8 cellular contexts compared by ENCODE assay signal in genomic region chr2:214410918-214411554, GRCh38. TPM values are rescaled to one million over a fixed set of nuclear protein-coding genes. Genes with fewer than 3 reads are reported as not detected.
A peak's percentile ranks its signal among the peaks of the same experiment; 100 is the strongest.
DNase-seq lines count a peak whose midpoint lies in the region; ATAC-seq and TF ChIP-seq lines count a peak whose summit lies in the region.

TSS of gene VWC2L (plus strand) at chr2:214411054. CDS start at chr2:214414194, 3,140 bp downstream.

- POLR2A ChIA-PET in SK-N-SH (lab: Yijun Ruan, JAX) = no interaction called here

- no peaks in the 10 kb centered on the region for H3K9me2 ChIP-seq in SK-N-SH

- H3K27ac ChIP-seq in SK-N-SH (ENCODE audit: low read depth in 2 of 2, low read length in 1 of 2) (no peak within 1 kb of the TSS), lung (ENCODE audit: low read depth in 1 of 2, low read length in 1 of 2) (no peak within 1 kb of the TSS)

- no peaks in the 10 kb centered on the region for H3K9me3 Mint-ChIP-seq in type B pancreatic cell

- no peaks in the 10 kb centered on the region for H3K36me3 Mint-ChIP-seq in type B pancreatic cell

- H3K27me3 ChIP-seq in MG63 (no peaks in the 10 kb centered on the region), SK-N-SH (ENCODE audit: insufficient read depth) (no peaks in the 10 kb centered on the region), lung (ENCODE audit: control insufficient read depth, insufficient read depth) (no peaks in the 10 kb centered on the region)

- H3K4me3 ChIP-seq in MG63 (no peak within 1 kb of the TSS), SK-N-SH (ENCODE audit: low read depth in 2 of 2, low read length in 1 of 2) (peak within 1 kb of the TSS in 1 of 2 experiments; percentile 33; a peak in 1 of 4 replicates), lung (no peak within 1 kb of the TSS)

- no peaks in the 10 kb centered on the region for H3K79me2 ChIP-seq in SK-N-SH (ENCODE audit: insufficient read depth)

- TF ChIP-seq EP300 in SK-N-SH (IDR thresholded peaks at IDR 0.05; ENCODE audit: borderline replicate concordance in 1 of 2, low read depth in 1 of 2, low read length in 1 of 2) = no peak

- H3K4me1 ChIP-seq in SK-N-SH (ENCODE audit: control insufficient read depth in 1 of 2, insufficient read depth in 2 of 2, low read depth in 1 of 2, low read length in 1 of 2) = no peaks in the 10 kb centered on the region; a peak in 2 of 4 replicates
- no peaks in the 10 kb centered on the region for H3K4me1 ChIP-seq in lung (ENCODE audit: control insufficient read depth in 2 of 2, insufficient read depth in 2 of 2, low read length in 2 of 2)

- H3K4me3 Mint-ChIP-seq in type B pancreatic cell = no peak within 1 kb of the TSS

- TF ChIP-seq RAD21 in SK-N-SH (IDR thresholded peaks at IDR 0.05; ENCODE audit: low read length) = peak; percentile 43

- H3K4me2 ChIP-seq in SK-N-SH = no peak within 1 kb of the TSS

- H4K20me1 ChIP-seq in SK-N-SH (ENCODE audit: insufficient read depth) = no peaks in the 10 kb centered on the region

- H2AFZ ChIP-seq in SK-N-SH (ENCODE audit: low read depth) = no peak within 1 kb of the TSS

- DNase-seq in AG08396 (ENCODE audit: low spot score) (peak; percentile 74), MG63 (peak; percentile 65), SK-N-SH (peak; percentile 43), ecto neural progenitor cell (ENCODE audit: low spot score) (peak; percentile 87), lung (ENCODE audit: low spot score) (peak; percentile 66), type B pancreatic cell (ENCODE audit: extremely low spot score, unreplicated experiment) (peak; percentile 86)
- DNase-seq in effector CD8-positive, alpha-beta T cell (lab: John Stamatoyannopoulos, UW) = no peak

- no peaks in the 10 kb centered on the region for H3K36me3 ChIP-seq in MG63
- no peaks in the 10 kb centered on the region for H3K36me3 ChIP-seq in SK-N-SH (replicated peaks in 1 of 2; ENCODE audit: control insufficient read depth in 1 of 2, insufficient read depth in 2 of 2, low read length in 1 of 2)
- no peaks in the 10 kb centered on the region for H3K36me3 ChIP-seq in lung (ENCODE audit: control insufficient read depth in 2 of 2, insufficient read depth in 2 of 2, low read length in 2 of 2)

- peak; percentile 68 for ATAC-seq in GM19035 (IDR thresholded peaks at IDR 0.05; ENCODE audit: unreplicated experiment)
- peak; percentile 82 for ATAC-seq in lung (ENCODE audit: insufficient read depth, low FRiP score)

- no peaks in the 10 kb centered on the region for H3K9me3 ChIP-seq in MG63
- H3K9me3 ChIP-seq in SK-N-SH = no peaks in the 10 kb centered on the region
- no peaks in the 10 kb centered on the region for H3K9me3 ChIP-seq in lung (ENCODE audit: control insufficient read depth in 2 of 2, insufficient read depth in 1 of 2, low read length in 1 of 2)

- no peak for TF ChIP-seq CTCF in SK-N-SH (IDR thresholded peaks at IDR 0.05)
- no peak for TF ChIP-seq CTCF in lung (IDR thresholded peaks at IDR 0.05; ENCODE audit: control extremely low read depth, extremely low read depth)
- TF ChIP-seq CTCF in type B pancreatic cell (conservative IDR thresholded peaks at IDR 0.05) = no peak

- CTCF ChIA-PET in SK-N-SH (lab: Yijun Ruan, JAX) = interaction anchor here (0.7 to 2.4 kb wide), 17 partner anchors 8 to 1159 kb away, joined by 3 to 11 read pairs (median 4); no protein-coding TSS in a partner anchor

- WGBS in SK-N-SH (ENCODE audit: low lambda C conversion rate) = 3% methylated on average over 19 of the region's 19 CpGs
- WGBS in lung, 2 donors = 14 to 16% methylated on average over 19 of the region's 19 CpGs

- H3K9ac ChIP-seq in SK-N-SH = no peak within 1 kb of the TSS

- H3K4me1 Mint-ChIP-seq in type B pancreatic cell (ENCODE audit: unreplicated experiment) = no peaks in the 10 kb centered on the region

- H3K27ac Mint-ChIP-seq in type B pancreatic cell = no peak within 1 kb of the TSS

- H3F3A ChIP-seq in SK-N-SH (replicated peaks; ENCODE audit: insufficient read depth) = no peaks in the 10 kb centered on the region

- peaks cover 16% of the 10 kb centered on the region for H3K27me3 Mint-ChIP-seq in type B pancreatic cell

TF ChIP-seq in SK-N-SH, 30 proteins besides CTCF, POLR2A, EP300 and RAD21:
- TF ChIP-seq GATA2 (CRISPR knock-in tag; IDR thresholded peaks at IDR 0.05) = no peak
- TF ChIP-seq NFIC (IDR thresholded peaks at IDR 0.05; ENCODE audit: borderline replicate concordance) = no peak
- TF ChIP-seq SMC3 (IDR thresholded peaks at IDR 0.05; ENCODE audit: low read depth, low read length) = peak; percentile 33; the same call in 1 of the 2 replicates
- TF ChIP-seq JUND (IDR thresholded peaks at IDR 0.05) = no peak
- no peak for TF ChIP-seq RXRA (IDR thresholded peaks at IDR 0.05; ENCODE audit: borderline replicate concordance, low read depth)
- no peak for TF ChIP-seq NRF1 (IDR thresholded peaks at IDR 0.05; ENCODE audit: low read depth, low read length)
- TF ChIP-seq, protein P1, sequence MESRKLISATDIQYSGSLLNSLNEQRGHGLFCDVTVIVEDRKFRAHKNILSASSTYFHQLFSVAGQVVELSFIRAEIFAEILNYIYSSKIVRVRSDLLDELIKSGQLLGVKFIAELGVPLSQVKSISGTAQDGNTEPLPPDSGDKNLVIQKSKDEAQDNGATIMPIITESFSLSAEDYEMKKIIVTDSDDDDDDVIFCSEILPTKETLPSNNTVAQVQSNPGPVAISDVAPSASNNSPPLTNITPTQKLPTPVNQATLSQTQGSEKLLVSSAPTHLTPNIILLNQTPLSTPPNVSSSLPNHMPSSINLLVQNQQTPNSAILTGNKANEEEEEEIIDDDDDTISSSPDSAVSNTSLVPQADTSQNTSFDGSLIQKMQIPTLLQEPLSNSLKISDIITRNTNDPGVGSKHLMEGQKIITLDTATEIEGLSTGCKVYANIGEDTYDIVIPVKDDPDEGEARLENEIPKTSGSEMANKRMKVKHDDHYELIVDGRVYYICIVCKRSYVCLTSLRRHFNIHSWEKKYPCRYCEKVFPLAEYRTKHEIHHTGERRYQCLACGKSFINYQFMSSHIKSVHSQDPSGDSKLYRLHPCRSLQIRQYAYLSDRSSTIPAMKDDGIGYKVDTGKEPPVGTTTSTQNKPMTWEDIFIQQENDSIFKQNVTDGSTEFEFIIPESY (IDR thresholded peaks at IDR 0.05; ENCODE audit: borderline replicate concordance, low read depth) = no peak
- peak; percentile 99 for TF ChIP-seq REST (IDR thresholded peaks at IDR 0.05; ENCODE audit: low read depth, low read length)
- TF ChIP-seq RCOR1 (IDR thresholded peaks at IDR 0.05; ENCODE audit: low read length) = peak; percentile 55
- TF ChIP-seq, protein P2, sequence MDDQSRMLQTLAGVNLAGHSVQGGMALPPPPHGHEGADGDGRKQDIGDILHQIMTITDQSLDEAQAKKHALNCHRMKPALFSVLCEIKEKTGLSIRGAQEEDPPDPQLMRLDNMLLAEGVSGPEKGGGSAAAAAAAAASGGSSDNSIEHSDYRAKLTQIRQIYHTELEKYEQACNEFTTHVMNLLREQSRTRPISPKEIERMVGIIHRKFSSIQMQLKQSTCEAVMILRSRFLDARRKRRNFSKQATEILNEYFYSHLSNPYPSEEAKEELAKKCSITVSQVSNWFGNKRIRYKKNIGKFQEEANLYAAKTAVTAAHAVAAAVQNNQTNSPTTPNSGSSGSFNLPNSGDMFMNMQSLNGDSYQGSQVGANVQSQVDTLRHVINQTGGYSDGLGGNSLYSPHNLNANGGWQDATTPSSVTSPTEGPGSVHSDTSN (IDR thresholded peaks at IDR 0.05) = no peak
TF ChIP-seq in SK-N-SH: peak in this region for 3.

RNA-seq across cellular contexts. Expression of gene VWC2L, which starts in this region (rescaled TPM):
- total RNA-seq in MG63 (2014; rRNA removed; shearing (Covaris generic); ENCODE audit: low replicate concordance) = not detected in 2 replicates
- polyA plus RNA-seq in SK-N-SH (2012; rRNA removed) = not detected in 2 replicates
- polyA plus RNA-seq in SK-N-SH (2012; cell fraction: cytosol; rRNA removed) = not detected in 2 replicates
- not detected in 2 replicates for polyA plus RNA-seq in SK-N-SH (2012; cell fraction: nucleus; rRNA removed)
- under 1 TPM; 0.25 to 0.57 TPM for total RNA-seq in lung
- polyA plus RNA-seq in lung = under 1 TPM; 0.01 to 0.04 TPM
- 0.17 and 0.31 TPM in 2 replicates for total RNA-seq in type B pancreatic cell (ENCODE audit: low replicate concordance)

Comparison
In these comparisons a context has a peak if more than half of its experiments do, and no peak if none do; other contexts are left out.
1. Peak in DNase-seq in MG63; RNA of the gene not detected or under 1 TPM.
2. Peak in DNase-seq in SK-N-SH; RNA of the gene not detected or under 1 TPM.
3. Peak in DNase-seq and ATAC-seq in lung; RNA of the gene not detected or under 1 TPM.
4. Peak in DNase-seq in type B pancreatic cell; RNA of the gene not detected or under 1 TPM.